18 cellular contexts compared by ENCODE assay signal in genomic region chr19:1427221-1427620, GRCh38. TPM values are rescaled to one million over a fixed set of nuclear protein-coding genes. Genes with fewer than 3 reads are reported as not detected.
A peak's percentile ranks its signal among the peaks of the same experiment; 100 is the strongest.
DNase-seq lines count a peak whose midpoint lies in the region; ATAC-seq, FAIRE-seq and TF ChIP-seq lines count a peak whose summit lies in the region.
"Had no signal": no experiment of that assay in that cellular context is flagged by ENCODE, and none has a peak within 500 bp of the region (broad histone marks: within the 10 kb centered on the region; RNA-seq: fewer than 3 reads in every experiment).

No MANE protein-coding gene starts in this region.

- peaks cover 7% of the 10 kb centered on the region for H3K79me1 ChIP-seq in H1 (ENCODE audit: low read depth, low read length)

- peaks cover 6% of the 10 kb centered on the region for H3K27me3 Mint-ChIP-seq in GM23338 (ENCODE audit: insufficient read depth, low read depth, poor library complexity)
- peaks cover 4% of the 10 kb centered on the region; the same call in 1 of the 2 replicates for H3K27me3 Mint-ChIP-seq in HFFc6 (ENCODE audit: insufficient read depth)

- no peak for ATAC-seq in GM23338

- H2BK15ac ChIP-seq in H1 (ENCODE audit: low read length) = no peak overlapping the region

- H3K4me3 ChIP-seq in GM23338 (no peak overlapping the region), H1 (ENCODE audit: extremely low read depth in 1 of 4, insufficient read depth in 2 of 4, low read depth in 3 of 4, low read length in 4 of 4) (no peak overlapping the region), smooth muscle cell (no peak overlapping the region)

- H3K27ac ChIP-seq in GM23338 (ENCODE audit: low read depth) (0 out of 2 replicates have a peak overlapping the region, but pooled peaks have one; percentile 32), H1 (ENCODE audit: low read depth, low read length) (no peak overlapping the region), smooth muscle cell (ENCODE audit: low read depth) (no peak overlapping the region)

- no peak overlapping the region for H3K56ac ChIP-seq in H1 (replicated peaks; ENCODE audit: insufficient read length, low read depth, low read length)

- POLR2A ChIA-PET in H1 (lab: Charles Lee; ENCODE audit: partially characterized antibody) = interaction anchor here (0.7 to 1.9 kb wide), 10 partner anchors 9 to 47 kb away, joined by 3 to 9 read pairs (median 3); no protein-coding TSS in a partner anchor

- no peak overlapping the region for H3K18ac ChIP-seq in H1 (ENCODE audit: extremely low read depth, low read length)

- peaks cover 52% of the 10 kb centered on the region for H3K36me3 ChIP-seq in GM23338 (ENCODE audit: insufficient read depth)
- peaks cover 29 to 78% (median 65%) of the 10 kb centered on the region in 4 experiments for H3K36me3 ChIP-seq in H1 (ENCODE audit: control insufficient read depth in 2 of 4, insufficient read depth in 4 of 4, low read length in 3 of 4)
- H3K36me3 ChIP-seq in smooth muscle cell (ENCODE audit: low read depth) = no peaks in the 10 kb centered on the region

- H3K36me3 Mint-ChIP-seq in GM23338 (ENCODE audit: low read depth) (peaks cover 75% of the 10 kb centered on the region), HFFc6 (ENCODE audit: low read depth) (peaks cover 4% of the 10 kb centered on the region; the same call in 1 of the 2 replicates)

- H3K27ac Mint-ChIP-seq in GM23338 (no peak overlapping the region), HFFc6 (no peak overlapping the region)

- no peaks in the 10 kb centered on the region for H3K9me2 ChIP-seq in GM23338 (ENCODE audit: insufficient read depth)
- H3K9me2 ChIP-seq: SK-N-SH had no signal

- CTCF ChIA-PET in H1 (lab: Charles Lee; ENCODE audit: partially characterized antibody) = interaction anchor here (1.0 to 1.5 kb wide), 2 partner anchors 9 to 24 kb away, joined by 3 to 8 read pairs; no protein-coding TSS in a partner anchor

- peaks cover 57% of the 10 kb centered on the region for H3K79me2 ChIP-seq in GM23338 (replicated peaks; ENCODE audit: insufficient read depth)
- H3K79me2 ChIP-seq in H1 (ENCODE audit: control insufficient read depth in 1 of 2, insufficient read depth in 2 of 2, low read length in 2 of 2) = peaks cover 0 to 38% of the 10 kb centered on the region in 2 experiments; a peak in 2 of 4 replicates
- peaks cover 37% of the 10 kb centered on the region for H3K79me2 ChIP-seq in smooth muscle cell (ENCODE audit: low read depth)

- no peaks in the 10 kb centered on the region for H3K23me2 ChIP-seq in H1 (ENCODE audit: low read depth, low read length)

- H3K4me1 Mint-ChIP-seq in GM23338 (peaks cover 19% of the 10 kb centered on the region), HFFc6 (ENCODE audit: low read depth) (no peaks in the 10 kb centered on the region)

- H3K4me3 Mint-ChIP-seq in GM23338 (no peak overlapping the region), HFFc6 (no peak overlapping the region)
- H3K4me3 Mint-ChIP-seq: CD8-positive, alpha-beta memory T cell had no signal

- H4K20me1 ChIP-seq in GM23338 (replicated peaks; ENCODE audit: insufficient read depth) (peaks cover 37% of the 10 kb centered on the region), H1 (replicated peaks in 1 of 2; ENCODE audit: control insufficient read depth in 1 of 2, insufficient read depth in 2 of 2, low read length in 2 of 2) (peaks cover 33 to 47% of the 10 kb centered on the region in 2 experiments), smooth muscle cell (ENCODE audit: low read depth) (peaks cover 83% of the 10 kb centered on the region)

- no peak overlapping the region for H2BK5ac ChIP-seq in H1 (ENCODE audit: low read depth, low read length)

- no peak overlapping the region for H2AK5ac ChIP-seq in H1 (ENCODE audit: low read depth, low read length)

- H3K9me3 ChIP-seq in H1 (ENCODE audit: insufficient read depth in 2 of 2, low read depth in 1 of 2, low read length in 1 of 2) = no peaks in the 10 kb centered on the region
- H3K9me3 ChIP-seq in smooth muscle cell (replicated peaks; ENCODE audit: low read depth) = no peaks in the 10 kb centered on the region
- H3K9me3 ChIP-seq: SK-N-SH had no signal

- no peak overlapping the region for H2AFZ ChIP-seq in GM23338
- H2AFZ ChIP-seq in H1 (ENCODE audit: low read length) = no peak overlapping the region
- no peak overlapping the region for H2AFZ ChIP-seq in smooth muscle cell (ENCODE audit: low read depth)

- no peak for TF ChIP-seq EP300 in H1 (IDR thresholded peaks at IDR 0.05; ENCODE audit: borderline replicate concordance in 1 of 2, low read depth in 2 of 2, low read length in 2 of 2)

- H3K4me2 ChIP-seq in GM23338 (no peak overlapping the region), H1 (ENCODE audit: insufficient read depth in 1 of 2, low read depth in 2 of 2, low read length in 2 of 2) (no peak overlapping the region), smooth muscle cell (no peak overlapping the region)
- H3K4me2 ChIP-seq: SK-N-SH had no signal

- DNase-seq in GM23338 (ENCODE audit: low spot score) = no peak
- DNase-seq in H1 (ENCODE audit: low read depth in 1 of 2, low spot score in 2 of 2) = no peak
- no peak for DNase-seq in smooth muscle cell (lab: John Stamatoyannopoulos, UW; ENCODE audit: unreplicated experiment)
- DNase-seq in HFFc6 = no peak
- DNase-seq: CD8-positive, alpha-beta memory T cell; GOT3; KG1; MV-4-11; NCI-H1694 treated with DMSO at 0.1 percent for 48 hours; NCI-H2107; NCI-H510A treated with DMSO at 0.1 percent for 48 hours; NCI-H774; SHP77 treated with DMSO at 0.1 percent for 48 hours; SK-N-SH had no signal

- H2BK20ac ChIP-seq in H1 (ENCODE audit: low read length) = no peak overlapping the region

- no peaks in the 10 kb centered on the region; the same call in 1 of the 2 replicates for H3K4me1 ChIP-seq in GM23338 (ENCODE audit: insufficient read depth)
- peaks cover 0 to 3% (median 0%) of the 10 kb centered on the region in 4 experiments; a peak in 1 of 7 replicates for H3K4me1 ChIP-seq in H1 (replicated peaks in 1 of 4; ENCODE audit: control insufficient read depth in 3 of 4, insufficient read depth in 4 of 4, low read length in 3 of 4)
- no peaks in the 10 kb centered on the region for H3K4me1 ChIP-seq in smooth muscle cell (ENCODE audit: low read depth)

- H4K5ac ChIP-seq in H1 (ENCODE audit: insufficient read length, low read depth, low read length) = no peak overlapping the region

- 0 out of 2 replicates have a peak overlapping the region, but pooled peaks have one; percentile 4 for H4K8ac ChIP-seq in H1 (ENCODE audit: extremely low read depth, insufficient read depth, low read length)

- no peak overlapping the region for H3K4ac ChIP-seq in H1 (replicated peaks; ENCODE audit: insufficient read length, low read depth, low read length)

- H4K91ac ChIP-seq in H1 (replicated peaks; ENCODE audit: insufficient read length, low read length) = no peak overlapping the region

- no peak for TF ChIP-seq POLR2A in H1 (IDR thresholded peaks at IDR 0.05; ENCODE audit: control extremely low read depth in 1 of 2, low read depth in 2 of 2, low read length in 2 of 2)

- TF ChIP-seq CTCF in GM23338 (conservative IDR thresholded peaks at IDR 0.05; ENCODE audit: low read depth in 2 of 2) = no peak
- no peak for TF ChIP-seq CTCF in H1 (IDR thresholded peaks at IDR 0.05; ENCODE audit: control extremely low read depth in 1 of 3, insufficient read depth in 1 of 3, low read depth in 1 of 3, low read length in 3 of 3)
- no peak for TF ChIP-seq CTCF in smooth muscle cell (IDR thresholded peaks at IDR 0.05; ENCODE audit: borderline replicate concordance, insufficient read depth, poor library complexity, severe bottlenecking)
- no peak for TF ChIP-seq CTCF in HFFc6 (IDR thresholded peaks at IDR 0.05)

- no peak for FAIRE-seq in H1 (lab: Jason Lieb, UNC)
- FAIRE-seq: D721Med, GM12892, GM18507 had no signal

- no peaks in the 10 kb centered on the region for H3K9me3 Mint-ChIP-seq in GM23338
- no peaks in the 10 kb centered on the region for H3K9me3 Mint-ChIP-seq in HFFc6
- H3K9me3 Mint-ChIP-seq: CD8-positive, alpha-beta memory T cell had no signal

- peaks cover 47% of the 10 kb centered on the region for H3F3A ChIP-seq in GM23338 (replicated peaks; ENCODE audit: low read depth)
- no peaks in the 10 kb centered on the region for H3F3A ChIP-seq in smooth muscle cell (ENCODE audit: low read depth)

- no peak overlapping the region for H2BK120ac ChIP-seq in H1 (replicated peaks; ENCODE audit: low read depth, low read length)

- H2BK12ac ChIP-seq in H1 (ENCODE audit: low read depth, low read length) = no peak overlapping the region

- TF ChIP-seq RAD21 in H1 (IDR thresholded peaks at IDR 0.05 in 1 of 2, conservative IDR thresholded peaks at IDR 0.05 in 1 of 2; ENCODE audit: low read depth in 2 of 2, low read length in 2 of 2) = no peak

- H3K27me3 ChIP-seq in GM23338 (ENCODE audit: insufficient read depth) = no peaks in the 10 kb centered on the region
- no peaks in the 10 kb centered on the region for H3K27me3 ChIP-seq in H1 (replicated peaks in 1 of 4; ENCODE audit: control insufficient read depth in 3 of 4, extremely low read depth in 1 of 4, insufficient read depth in 3 of 4, low read length in 3 of 4)
- H3K27me3 ChIP-seq in smooth muscle cell (ENCODE audit: low read depth) = no peaks in the 10 kb centered on the region

- no peak overlapping the region for H3K9ac ChIP-seq in H1 (replicated peaks in 1 of 4; ENCODE audit: extremely low read depth in 1 of 4, low read depth in 3 of 4, low read length in 3 of 4)
- no peak overlapping the region for H3K9ac ChIP-seq in smooth muscle cell (ENCODE audit: low read depth)
- H3K9ac ChIP-seq: SK-N-SH had no signal

- 88% methylated on average over 22 of the region's 22 CpGs; no CpG with 5 or more reads in 1 of the 2 experiments for WGBS in H1 (ENCODE audit: extremely low coverage in 1 of 2, insufficient coverage in 1 of 2, insufficient read length in 1 of 2, insufficient replicate concordance in 2 of 2, low coverage in 1 of 2, low lambda C conversion rate in 2 of 2, missing lambda C conversion rate in 1 of 2), 2 experiments
- 95% methylated on average over 22 of the region's 22 CpGs for WGBS in smooth muscle cell (ENCODE audit: low lambda C conversion rate)

- H3K14ac ChIP-seq in H1 (ENCODE audit: insufficient read length) = no peak overlapping the region

- H3K23ac ChIP-seq in H1 (ENCODE audit: insufficient read length) = no peak overlapping the region

RNA-seq across cellular contexts. Expression of gene RPS15, which starts 11.0 kb away (rescaled TPM):
- total RNA-seq in GM23338 (2014; rRNA removed; shearing (Covaris generic)) = 2,953 and 3,723 TPM in 2 replicates
- polyA plus RNA-seq in GM23338 (2016; fragmentation: Nextera tagmentation; extraction: Ambion mirVana) (3,861 and 4,267 TPM in 2 replicates), H1 (2011; rRNA removed) (3,890 and 4,770 TPM in 2 replicates), smooth muscle cell (1,180 and 1,250 TPM in 2 replicates)
- 1,562 and 1,589 TPM in 2 replicates for total RNA-seq in H1 (2021; fragmentation: NEBNext Ultra II Directional; extraction: Animal tissue kit (Norgen Biotek cat#: 25700))
- 4,361 TPM for polyA plus RNA-seq in H1 (2011; cell fraction: cytosol; rRNA removed)
- polyA plus RNA-seq in H1 (2011; cell fraction: nucleus; rRNA removed) = 2,705 TPM
- polyA plus RNA-seq in H1 (2012, experiment 1 of 2) = 2,291 to 3,052 TPM (median 2,740 TPM) in 4 replicates
- 8,937 TPM for polyA plus RNA-seq in H1 (2012, experiment 2 of 2)
- 2,700 TPM for polyA plus RNA-seq in H1 (2013, experiment 1 of 2)
- 2,703 TPM for polyA plus RNA-seq in H1 (2013, experiment 2 of 2)
- 313 and 344 TPM in 2 replicates for polyA minus RNA-seq in H1 (2011; rRNA and poly(A)+ RNA removed)
- 991 TPM for polyA minus RNA-seq in H1 (2011; cell fraction: cytosol; rRNA and poly(A)+ RNA removed)
- polyA minus RNA-seq in H1 (2011; cell fraction: nucleus; rRNA and poly(A)+ RNA removed) = 590 TPM
- 2,033 and 2,744 TPM in 2 replicates for total RNA-seq in smooth muscle cell
- 1,000 to 10,000 TPM; 1,047 to 1,358 (median 1,277) TPM for total RNA-seq in HFFc6 (2021; fragmentation: NEBNext Ultra II Directional; extraction: Animal tissue kit (Norgen Biotek cat#: 25700))

RNA-seq across cellular contexts. Expression of gene DAZAP1, which starts 19.8 kb away (rescaled TPM):
- 180 and 194 TPM in 2 replicates for total RNA-seq in GM23338 (2014; rRNA removed; shearing (Covaris generic))
- polyA plus RNA-seq in GM23338 (2016; fragmentation: Nextera tagmentation; extraction: Ambion mirVana) (44.1 and 48.1 TPM in 2 replicates), H1 (2011; rRNA removed) (79.6 and 139 TPM in 2 replicates), smooth muscle cell (35.5 and 37.0 TPM in 2 replicates)
- 341 and 343 TPM in 2 replicates for total RNA-seq in H1 (2021; fragmentation: NEBNext Ultra II Directional; extraction: Animal tissue kit (Norgen Biotek cat#: 25700))
- polyA plus RNA-seq in H1 (2011; cell fraction: cytosol; rRNA removed) = 146 TPM
- 154 TPM for polyA plus RNA-seq in H1 (2011; cell fraction: nucleus; rRNA removed)
- 141 to 222 TPM (median 192 TPM) in 4 replicates for polyA plus RNA-seq in H1 (2012, experiment 1 of 2)
- polyA plus RNA-seq in H1 (2012, experiment 2 of 2) = 169 TPM
- polyA plus RNA-seq in H1 (2013, experiment 1 of 2) = 192 TPM
- 197 TPM for polyA plus RNA-seq in H1 (2013, experiment 2 of 2)
- polyA minus RNA-seq in H1 (2011; rRNA and poly(A)+ RNA removed) = 44.1 and 52.1 TPM in 2 replicates
- 81.1 TPM for polyA minus RNA-seq in H1 (2011; cell fraction: cytosol; rRNA and poly(A)+ RNA removed)
- polyA minus RNA-seq in H1 (2011; cell fraction: nucleus; rRNA and poly(A)+ RNA removed) = 59.0 TPM
- 33.7 and 41.7 TPM in 2 replicates for total RNA-seq in smooth muscle cell
- 100 to 1,000 TPM in 4 of 6 experiments, 10 to 100 TPM in 2; 87.2 to 109 (median 103) TPM for total RNA-seq in HFFc6 (2021; fragmentation: NEBNext Ultra II Directional; extraction: Animal tissue kit (Norgen Biotek cat#: 25700))

RNA-seq across cellular contexts. Expression of gene APC2, which starts 22.7 kb away (rescaled TPM):
- 14.3 and 18.3 TPM in 2 replicates for total RNA-seq in GM23338 (2014; rRNA removed; shearing (Covaris generic))
- polyA plus RNA-seq in GM23338 (2016; fragmentation: Nextera tagmentation; extraction: Ambion mirVana) (1.4 TPM in 2 replicates), H1 (2011; rRNA removed) (1.3 and 3.3 TPM in 2 replicates), smooth muscle cell (0.30 and 1.0 TPM in 2 replicates)
- total RNA-seq in H1 (2021; fragmentation: NEBNext Ultra II Directional; extraction: Animal tissue kit (Norgen Biotek cat#: 25700)) = 3.7 and 4.1 TPM in 2 replicates
- polyA plus RNA-seq in H1 (2011; cell fraction: cytosol; rRNA removed) = 3.6 TPM
- polyA plus RNA-seq in H1 (2011; cell fraction: nucleus; rRNA removed) = 12.1 TPM
- 1.2 to 2.5 TPM (median 1.6 TPM) in 4 replicates for polyA plus RNA-seq in H1 (2012, experiment 1 of 2)
- polyA plus RNA-seq in H1 (2012, experiment 2 of 2) = 0.91 TPM
- 0.39 TPM for polyA plus RNA-seq in H1 (2013, experiment 1 of 2)
- 0.31 TPM for polyA plus RNA-seq in H1 (2013, experiment 2 of 2)
- 3.3 and 4.3 TPM in 2 replicates for polyA minus RNA-seq in H1 (2011; rRNA and poly(A)+ RNA removed)
- polyA minus RNA-seq in H1 (2011; cell fraction: cytosol; rRNA and poly(A)+ RNA removed) = 7.2 TPM
- polyA minus RNA-seq in H1 (2011; cell fraction: nucleus; rRNA and poly(A)+ RNA removed) = 16.9 TPM
- 0.09 and 0.18 TPM in 2 replicates for total RNA-seq in smooth muscle cell
- total RNA-seq in HFFc6 (2021; fragmentation: NEBNext Ultra II Directional; extraction: Animal tissue kit (Norgen Biotek cat#: 25700)) = under 1 TPM; 0.18 to 0.47 (median 0.32) TPM
- total RNA-seq: RPMI7951 had no signal
- polyA plus RNA-seq: CD8-positive, alpha-beta memory T cell had no signal

RNA-seq across cellular contexts. Expression of gene GAMT, which starts 25.9 kb away (rescaled TPM):
- 21.5 and 27.3 TPM in 2 replicates for total RNA-seq in GM23338 (2014; rRNA removed; shearing (Covaris generic))
- polyA plus RNA-seq in GM23338 (2016; fragmentation: Nextera tagmentation; extraction: Ambion mirVana) (33.6 and 36.9 TPM in 2 replicates), H1 (2011; rRNA removed) (35.6 and 45.3 TPM in 2 replicates), smooth muscle cell (35.2 and 47.4 TPM in 2 replicates)
- total RNA-seq in H1 (2021; fragmentation: NEBNext Ultra II Directional; extraction: Animal tissue kit (Norgen Biotek cat#: 25700)) = 17.2 TPM in 2 replicates
- polyA plus RNA-seq in H1 (2011; cell fraction: cytosol; rRNA removed) = 29.1 TPM
- polyA plus RNA-seq in H1 (2011; cell fraction: nucleus; rRNA removed) = 28.0 TPM
- polyA plus RNA-seq in H1 (2012, experiment 1 of 2) = 12.3 to 28.3 TPM (median 23.6 TPM) in 4 replicates
- polyA plus RNA-seq in H1 (2012, experiment 2 of 2) = 21.6 TPM
- 17.8 TPM for polyA plus RNA-seq in H1 (2013, experiment 1 of 2)
- 16.9 TPM for polyA plus RNA-seq in H1 (2013, experiment 2 of 2)
- 9.2 and 9.5 TPM in 2 replicates for polyA minus RNA-seq in H1 (2011; rRNA and poly(A)+ RNA removed)
- 12.3 TPM for polyA minus RNA-seq in H1 (2011; cell fraction: cytosol; rRNA and poly(A)+ RNA removed)
- 10.1 TPM for polyA minus RNA-seq in H1 (2011; cell fraction: nucleus; rRNA and poly(A)+ RNA removed)
- 15.8 and 22.3 TPM in 2 replicates for total RNA-seq in smooth muscle cell
- 10 to 100 TPM; 55.2 to 71.3 (median 67.7) TPM for total RNA-seq in HFFc6 (2021; fragmentation: NEBNext Ultra II Directional; extraction: Animal tissue kit (Norgen Biotek cat#: 25700))

RNA-seq across cellular contexts. Expression of gene NDUFS7, which starts 43.5 kb away (rescaled TPM):
- total RNA-seq in GM23338 (2014; rRNA removed; shearing (Covaris generic)) = 128 and 132 TPM in 2 replicates
- polyA plus RNA-seq in GM23338 (2016; fragmentation: Nextera tagmentation; extraction: Ambion mirVana) (201 and 203 TPM in 2 replicates), H1 (2011; rRNA removed) (309 and 372 TPM in 2 replicates), smooth muscle cell (226 and 245 TPM in 2 replicates)
- total RNA-seq in H1 (2021; fragmentation: NEBNext Ultra II Directional; extraction: Animal tissue kit (Norgen Biotek cat#: 25700)) = 78.1 and 92.7 TPM in 2 replicates
- 204 TPM for polyA plus RNA-seq in H1 (2011; cell fraction: cytosol; rRNA removed)
- 149 TPM for polyA plus RNA-seq in H1 (2011; cell fraction: nucleus; rRNA removed)
- polyA plus RNA-seq in H1 (2012, experiment 1 of 2) = 58.9 to 109 TPM (median 96.7 TPM) in 4 replicates
- polyA plus RNA-seq in H1 (2012, experiment 2 of 2) = 87.9 TPM
- 55.6 TPM for polyA plus RNA-seq in H1 (2013, experiment 1 of 2)
- polyA plus RNA-seq in H1 (2013, experiment 2 of 2) = 56.3 TPM
- 33.3 and 46.7 TPM in 2 replicates for polyA minus RNA-seq in H1 (2011; rRNA and poly(A)+ RNA removed)
- 97.7 TPM for polyA minus RNA-seq in H1 (2011; cell fraction: cytosol; rRNA and poly(A)+ RNA removed)
- polyA minus RNA-seq in H1 (2011; cell fraction: nucleus; rRNA and poly(A)+ RNA removed) = 34.6 TPM
- total RNA-seq in smooth muscle cell = 62.7 and 95.8 TPM in 2 replicates
- total RNA-seq in HFFc6 (2021; fragmentation: NEBNext Ultra II Directional; extraction: Animal tissue kit (Norgen Biotek cat#: 25700)) = 100 to 1,000 TPM in 2 of 6 experiments, 10 to 100 TPM in 4; 91.9 to 105 (median 97.6) TPM
